In genomic region chr5:136035837-136036236, GRCh38 we compare ENCODE assay signal across 17 cellular contexts. TPM values are rescaled to one million over a fixed set of nuclear protein-coding genes. Genes with fewer than 3 reads are reported as not detected.
DNase-seq lines count a peak whose midpoint lies in the region; ATAC-seq, FAIRE-seq and TF ChIP-seq lines count a peak whose summit lies in the region.
"Had no signal": no experiment of that assay in that cellular context is flagged by ENCODE, and none has a peak within 500 bp of the region (broad histone marks: within the 10 kb centered on the region; RNA-seq: fewer than 3 reads in every experiment).

No MANE protein-coding gene starts in this region.

- POLR2A ChIA-PET in A549 (lab: Yijun Ruan, JAX), result interaction anchor here (1.1 to 3.1 kb wide), 6 partner anchors 15 to 91 kb away, joined by 3 to 16 read pairs (median 6); no protein-coding TSS in a partner anchor
- POLR2A ChIA-PET in CD4-positive, alpha-beta T cell (lab: Charles Lee), result no interaction called here

- 97% methylated on average over 7 of the region's 7 CpGs for WGBS in A549 (ENCODE audit: missing lambda C conversion rate)
- 65% methylated on average over 7 of the region's 7 CpGs for WGBS in mammary epithelial cell (ENCODE audit: low coverage, missing lambda C conversion rate)
- 97% methylated on average over 7 of the region's 7 CpGs for WGBS in hepatocyte (ENCODE audit: low lambda C conversion rate, missing lambda C conversion rate)

- no peak overlapping the region for H3K4me3 ChIP-seq in A549
- H3K4me3 ChIP-seq in mammary epithelial cell (replicated peaks in 1 of 3; ENCODE audit: insufficient read depth in 1 of 3, low read depth in 2 of 3, low read length in 3 of 3), result no peak overlapping the region
- H3K4me3 ChIP-seq in HAP-1, result no peak overlapping the region
- H3K4me3 ChIP-seq in hepatocyte, result no peak overlapping the region
- H3K4me3 ChIP-seq: Peyer's patch, upper lobe of left lung had no signal

- CTCF ChIA-PET in A549 (lab: Yijun Ruan, JAX) (interaction anchor here (0.9 to 12.3 kb wide), 7 partner anchors 10 to 91 kb away, joined by 3 to 79 read pairs (median 3); no protein-coding TSS in a partner anchor), mammary epithelial cell (lab: Charles Lee; ENCODE audit: low non-redundant PET) (no interaction called here)
- CTCF ChIA-PET in CD4-positive, alpha-beta T cell (lab: Charles Lee), result no interaction called here

- H3K9ac ChIP-seq in mammary epithelial cell (ENCODE audit: insufficient read depth, low read length), result no peak overlapping the region
- H3K9ac ChIP-seq: parathyroid adenoma had no signal

- peaks cover 4% of the 10 kb centered on the region for H3K36me3 ChIP-seq in mammary epithelial cell (ENCODE audit: insufficient read depth, low read length)
- no peaks in the 10 kb centered on the region for H3K36me3 ChIP-seq in HAP-1 (replicated peaks)
- peaks cover 3% of the 10 kb centered on the region for H3K36me3 ChIP-seq in hepatocyte (replicated peaks; ENCODE audit: insufficient read depth, low read depth)
- H3K36me3 ChIP-seq: Peyer's patch, upper lobe of left lung had no signal

- H3K9me3 ChIP-seq in A549 (no peaks in the 10 kb centered on the region), mammary epithelial cell (replicated peaks; ENCODE audit: insufficient read depth, low read length) (peaks cover 4% of the 10 kb centered on the region), HAP-1 (no peaks in the 10 kb centered on the region), hepatocyte (ENCODE audit: low read depth) (no peaks in the 10 kb centered on the region)
- H3K9me3 ChIP-seq in CD4-positive, alpha-beta T cell (ENCODE audit: control insufficient read depth, low read length), result no peaks in the 10 kb centered on the region
- H3K9me3 ChIP-seq: Peyer's patch had no signal

- H3K4me2 ChIP-seq in A549 (peak overlapping the region; percentile 6; the same call in 2 of the 3 replicates), mammary epithelial cell (ENCODE audit: insufficient read depth, low read depth, low read length) (no peak overlapping the region), hepatocyte (no peak overlapping the region)

- dilution Hi-C loops in mammary epithelial cell (cut with HindIII; ENCODE audit: low sequenced_read_pairs), result no loop called here

- TF ChIP-seq EP300 in A549 (IDR thresholded peaks at IDR 0.05), result no peak

- DNase-seq in A549 (ENCODE audit: low read depth in 1 of 2, low spot score in 1 of 2) (no peak), mammary epithelial cell (no peak), HAP-1 (ENCODE audit: low spot score in 2 of 2) (no peak), hepatocyte (ENCODE audit: low spot score) (no peak), DMS79 (lab: John Stamatoyannopoulos, UW) (no peak), NCI-H1092 treated with DMSO at 0.1 percent for 48 hours (lab: John Stamatoyannopoulos, UW) (no peak)
- no peak for DNase-seq in CD4-positive, alpha-beta T cell
- DNase-seq: activated CD4-positive, alpha-beta T cell treated with anti-CD3 and anti-CD28 coated beads for 36 hours; activated T-cell treated with anti-CD3 and anti-CD28 coated beads, Interleukin-2, amount 50 U/mL, for 48 hours; amniotic stem cell; mesendoderm; NCI-H524; T-helper 2 cell; upper lobe of left lung had no signal

- H3K9me3 Mint-ChIP-seq in CD4-positive, alpha-beta T cell, result no peaks in the 10 kb centered on the region
- peaks cover 9% of the 10 kb centered on the region for H3K9me3 Mint-ChIP-seq in nephron

- peaks cover 24% of the 10 kb centered on the region for H3K4me1 Mint-ChIP-seq in CD4-positive, alpha-beta T cell (ENCODE audit: low read depth)
- H3K4me1 Mint-ChIP-seq in nephron, result peaks cover 61% of the 10 kb centered on the region

- BruUV-seq in mammary epithelial cell (replicated peaks; lab: Mats Ljungman, UMichigan), result no TSS peak

- in situ Hi-C loops in mammary epithelial cell (cut with MboI; ENCODE audit: low sequenced_read_pairs in 2 of 2) (no loop called here), HAP-1 (cut with MboI; ENCODE audit: low sequenced_read_pairs) (no loop called here)

- no peaks in the 10 kb centered on the region for H3K36me3 Mint-ChIP-seq in CD4-positive, alpha-beta T cell (ENCODE audit: low read depth)
- peaks cover 51% of the 10 kb centered on the region for H3K36me3 Mint-ChIP-seq in nephron (ENCODE audit: low read depth)

- no peak for TF ChIP-seq POLR2A in A549 (IDR thresholded peaks at IDR 0.05; ENCODE audit: low read length)

- H2AFZ ChIP-seq in mammary epithelial cell (ENCODE audit: low read depth, low read length), result no peak overlapping the region
- H2AFZ ChIP-seq in hepatocyte, result no peak overlapping the region
- H2AFZ ChIP-seq: parathyroid adenoma had no signal

- H3K9me2 ChIP-seq in hepatocyte (replicated peaks; ENCODE audit: insufficient read depth), result no peaks in the 10 kb centered on the region

- no peak for TF ChIP-seq RAD21 in A549 (conservative IDR thresholded peaks at IDR 0.05 in 1 of 2, IDR thresholded peaks at IDR 0.05 in 1 of 2)

- TF ChIP-seq CTCF in A549 (IDR thresholded peaks at IDR 0.05) (no peak), mammary epithelial cell (conservative IDR thresholded peaks at IDR 0.05 in 1 of 2, IDR thresholded peaks at IDR 0.05 in 1 of 2; ENCODE audit: extremely low read depth in 1 of 2, insufficient read depth in 1 of 2, low read depth in 1 of 2, low read length in 2 of 2) (no peak), nephron (IDR thresholded peaks at IDR 0.05; ENCODE audit: unreplicated experiment in 3 of 3) (no peak), hepatocyte (IDR thresholded peaks at IDR 0.05; ENCODE audit: poor library complexity) (no peak)
- no peak for TF ChIP-seq CTCF in CD4-positive, alpha-beta T cell (IDR thresholded peaks at IDR 0.05)

- peaks cover 20% of the 10 kb centered on the region for H3K79me2 ChIP-seq in mammary epithelial cell (ENCODE audit: insufficient read depth, low read length)
- no peaks in the 10 kb centered on the region for H3K79me2 ChIP-seq in hepatocyte
- H3K79me2 ChIP-seq: parathyroid adenoma had no signal

- FAIRE-seq in A549 (lab: Jason Lieb, UNC), result no peak

- no peak for ATAC-seq in A549
- no peak for ATAC-seq in CD4-positive, alpha-beta T cell (ENCODE audit: poor library complexity)
- ATAC-seq: activated CD4-positive, alpha-beta T cell treated with anti-CD3 and anti-CD28 coated beads for 36 hours had no signal

- H4K20me1 ChIP-seq in mammary epithelial cell (ENCODE audit: insufficient read depth, low read length) (no peaks in the 10 kb centered on the region), hepatocyte (ENCODE audit: insufficient read depth, poor library complexity, severe bottlenecking) (no peaks in the 10 kb centered on the region)

- no peak overlapping the region for H3K4me3 Mint-ChIP-seq in CD4-positive, alpha-beta T cell
- no peak overlapping the region for H3K4me3 Mint-ChIP-seq in nephron
- H3K4me3 Mint-ChIP-seq: activated CD4-positive, alpha-beta T cell treated with anti-CD3 and anti-CD28 coated beads for 36 hours had no signal

- peak overlapping the region; percentile 35 to 77; a peak in 5 of 6 replicates for H3K27ac ChIP-seq in A549
- H3K27ac ChIP-seq in CD4-positive, alpha-beta T cell (ENCODE audit: low read depth, low read length), result peak overlapping the region; percentile 5
- H3K27ac ChIP-seq in mammary epithelial cell (ENCODE audit: insufficient read depth, low read depth, low read length), result peak overlapping the region; percentile 66
- no peak overlapping the region for H3K27ac ChIP-seq in hepatocyte
- H3K27ac ChIP-seq: parathyroid adenoma had no signal

- no peaks in the 10 kb centered on the region for H3K27me3 Mint-ChIP-seq in CD4-positive, alpha-beta T cell
- H3K27me3 Mint-ChIP-seq in nephron (ENCODE audit: low read depth), result peaks cover 16% of the 10 kb centered on the region
- H3K27me3 Mint-ChIP-seq: activated CD4-positive, alpha-beta T cell treated with anti-CD3 and anti-CD28 coated beads for 36 hours had no signal

- H3K27me3 ChIP-seq in CD4-positive, alpha-beta T cell (ENCODE audit: control insufficient read depth, insufficient read depth, low read length), result no peaks in the 10 kb centered on the region
- H3K27me3 ChIP-seq in mammary epithelial cell (ENCODE audit: insufficient read depth, low read length), result no peaks in the 10 kb centered on the region
- no peaks in the 10 kb centered on the region for H3K27me3 ChIP-seq in HAP-1 (ENCODE audit: low read depth)
- no peaks in the 10 kb centered on the region for H3K27me3 ChIP-seq in hepatocyte
- H3K27me3 ChIP-seq: Peyer's patch, upper lobe of left lung had no signal

- peaks cover 99% of the 10 kb centered on the region for H3K4me1 ChIP-seq in A549
- peaks cover 70% of the 10 kb centered on the region for H3K4me1 ChIP-seq in mammary epithelial cell (ENCODE audit: insufficient read depth, low read length)
- H3K4me1 ChIP-seq in HAP-1, result no peaks in the 10 kb centered on the region
- peaks cover 17% of the 10 kb centered on the region for H3K4me1 ChIP-seq in hepatocyte (ENCODE audit: insufficient read depth)
- H3K4me1 ChIP-seq: parathyroid adenoma had no signal

- peak overlapping the region; percentile 84 for H3K27ac Mint-ChIP-seq in CD4-positive, alpha-beta T cell
- peak overlapping the region in 2 of 3 experiments; percentile 9 to 37 for H3K27ac Mint-ChIP-seq in nephron

- intact Hi-C loops in CD4-positive, alpha-beta T cell (cut with DNase I, micrococcal nuclease), result no loop called here
- intact Hi-C loops in mammary epithelial cell (cut with micrococcal nuclease), result loop anchor here (2.0 kb wide), 1 partner anchor 15 kb away; no protein-coding TSS in a partner anchor

TF ChIP-seq in A549, 52 proteins besides CTCF, POLR2A, EP300 and RAD21:
- TF ChIP-seq EHMT2 (IDR thresholded peaks at IDR 0.05; ENCODE audit: low read depth), result no peak
- peak in 1 of 2 experiments; percentile 11; a peak in 2 of 5 replicates for TF ChIP-seq JUN (IDR thresholded peaks at IDR 0.05)
- no peak for TF ChIP-seq RCOR1 (IDR thresholded peaks at IDR 0.05; ENCODE audit: low read depth, low read length)
- no peak for TF ChIP-seq CBX8 (IDR thresholded peaks at IDR 0.05)
TF ChIP-seq in A549: peak in this region for 1.

RNA-seq across cellular contexts. Expression of gene TGFBI, which starts 7.0 kb away (rescaled TPM):
- polyA plus RNA-seq in A549 (2011; rRNA removed) (1,135 and 1,466 TPM in 2 replicates), A549 (2017; fragmentation: RNase III; extraction: RNeasy Plus Mini Kit Qiagen cat#74134 plus additional on column Dnase treatment) (1,411 to 1,859 TPM (median 1,765 TPM) in 3 replicates), mammary epithelial cell (264 TPM), hepatocyte (396 and 509 TPM in 2 replicates)
- 661 and 843 TPM in 2 replicates for polyA plus RNA-seq in A549 (2012; cell fraction: cytosol; rRNA removed)
- polyA plus RNA-seq in A549 (2012; cell fraction: nucleus; rRNA removed), result 1,811 and 1,913 TPM in 2 replicates
- 1,411 and 1,484 TPM in 2 replicates for polyA minus RNA-seq in A549 (2011; rRNA and poly(A)+ RNA removed)
- 1 to 10 TPM; 4.8 to 5.9 TPM for total RNA-seq in CD4-positive, alpha-beta T cell
- total RNA-seq in mammary epithelial cell (10 to 100 TPM; 56.0 to 77.3 TPM), hepatocyte (316 and 401 TPM in 2 replicates)
- polyA minus RNA-seq in mammary epithelial cell, result 390 TPM
- total RNA-seq: activated CD4-positive, alpha-beta T cell treated with anti-CD3 and anti-CD28 coated beads for 36 hours had no signal

Comparison
In these comparisons a context has a peak if more than half of its experiments do, and no peak if none do; other contexts are left out.
1. RNA of gene TGFBI, which starts 7.0 kb away (total RNA-seq): 316 to 401 TPM in hepatocyte and 56.0 to 77.3 TPM in mammary epithelial cell; 4.8 to 5.9 TPM in CD4-positive, alpha-beta T cell; every median in the first group is over 4 times any median in the second.